In the genomic region with DNA sequence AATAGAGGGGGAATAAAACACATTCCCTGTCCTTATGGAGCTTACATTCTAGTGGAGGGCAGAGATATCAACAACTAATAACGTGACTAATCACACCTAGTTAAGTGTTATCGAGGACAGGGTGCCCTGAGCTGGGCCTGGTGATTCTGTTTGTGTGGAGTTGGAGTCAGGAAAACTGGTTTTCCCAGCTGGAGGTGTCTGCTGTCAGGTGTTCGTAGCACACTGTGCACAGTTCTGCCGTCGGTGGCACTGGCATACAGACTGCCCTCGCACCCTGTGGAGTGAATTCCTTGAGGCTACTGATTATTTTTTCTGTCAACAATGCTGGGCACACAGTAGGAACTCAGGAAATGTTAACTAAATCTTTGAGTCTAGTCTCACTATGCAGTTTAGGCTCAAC, we compare ENCODE assay signal across 1 cellular context.
TF ChIP-seq lines count a peak whose summit lies in the region.

No MANE protein-coding gene starts in this region.

TF ChIP-seq in HepG2, 621 proteins besides CTCF, POLR2A, EP300 and RAD21:
- TF ChIP-seq, protein P1, sequence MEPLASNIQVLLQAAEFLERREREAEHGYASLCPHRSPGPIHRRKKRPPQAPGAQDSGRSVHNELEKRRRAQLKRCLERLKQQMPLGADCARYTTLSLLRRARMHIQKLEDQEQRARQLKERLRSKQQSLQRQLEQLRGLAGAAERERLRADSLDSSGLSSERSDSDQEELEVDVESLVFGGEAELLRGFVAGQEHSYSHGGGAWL (CRISPR knock-in tag; IDR thresholded peaks at IDR 0.05), result no peak
- TF ChIP-seq ZNF569 (CRISPR knock-in tag; IDR thresholded peaks at IDR 0.05; ENCODE audit: borderline replicate concordance) (no peak), NRL (CRISPR knock-in tag; IDR thresholded peaks at IDR 0.05; ENCODE audit: borderline replicate concordance) (no peak), XRCC5 (optimal IDR thresholded peaks at IDR 0.05; ENCODE audit: low read length) (no peak), ZFP36L2 (CRISPR knock-in tag; IDR thresholded peaks at IDR 0.05) (no peak)
- TF ChIP-seq, protein P2, sequence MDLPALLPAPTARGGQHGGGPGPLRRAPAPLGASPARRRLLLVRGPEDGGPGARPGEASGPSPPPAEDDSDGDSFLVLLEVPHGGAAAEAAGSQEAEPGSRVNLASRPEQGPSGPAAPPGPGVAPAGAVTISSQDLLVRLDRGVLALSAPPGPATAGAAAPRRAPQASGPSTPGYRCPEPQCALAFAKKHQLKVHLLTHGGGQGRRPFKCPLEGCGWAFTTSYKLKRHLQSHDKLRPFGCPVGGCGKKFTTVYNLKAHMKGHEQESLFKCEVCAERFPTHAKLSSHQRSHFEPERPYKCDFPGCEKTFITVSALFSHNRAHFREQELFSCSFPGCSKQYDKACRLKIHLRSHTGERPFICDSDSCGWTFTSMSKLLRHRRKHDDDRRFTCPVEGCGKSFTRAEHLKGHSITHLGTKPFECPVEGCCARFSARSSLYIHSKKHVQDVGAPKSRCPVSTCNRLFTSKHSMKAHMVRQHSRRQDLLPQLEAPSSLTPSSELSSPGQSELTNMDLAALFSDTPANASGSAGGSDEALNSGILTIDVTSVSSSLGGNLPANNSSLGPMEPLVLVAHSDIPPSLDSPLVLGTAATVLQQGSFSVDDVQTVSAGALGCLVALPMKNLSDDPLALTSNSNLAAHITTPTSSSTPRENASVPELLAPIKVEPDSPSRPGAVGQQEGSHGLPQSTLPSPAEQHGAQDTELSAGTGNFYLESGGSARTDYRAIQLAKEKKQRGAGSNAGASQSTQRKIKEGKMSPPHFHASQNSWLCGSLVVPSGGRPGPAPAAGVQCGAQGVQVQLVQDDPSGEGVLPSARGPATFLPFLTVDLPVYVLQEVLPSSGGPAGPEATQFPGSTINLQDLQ (CRISPR knock-in tag; IDR thresholded peaks at IDR 0.05), result no peak
- TF ChIP-seq, protein P3, sequence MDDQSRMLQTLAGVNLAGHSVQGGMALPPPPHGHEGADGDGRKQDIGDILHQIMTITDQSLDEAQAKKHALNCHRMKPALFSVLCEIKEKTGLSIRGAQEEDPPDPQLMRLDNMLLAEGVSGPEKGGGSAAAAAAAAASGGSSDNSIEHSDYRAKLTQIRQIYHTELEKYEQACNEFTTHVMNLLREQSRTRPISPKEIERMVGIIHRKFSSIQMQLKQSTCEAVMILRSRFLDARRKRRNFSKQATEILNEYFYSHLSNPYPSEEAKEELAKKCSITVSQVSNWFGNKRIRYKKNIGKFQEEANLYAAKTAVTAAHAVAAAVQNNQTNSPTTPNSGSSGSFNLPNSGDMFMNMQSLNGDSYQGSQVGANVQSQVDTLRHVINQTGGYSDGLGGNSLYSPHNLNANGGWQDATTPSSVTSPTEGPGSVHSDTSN (CRISPR knock-in tag; IDR thresholded peaks at IDR 0.05; ENCODE audit: borderline replicate concordance), result no peak
TF ChIP-seq in HepG2: peak in this region for 0.
